In genomic region chr3:146259880-146260589, GRCh38 we compare ENCODE assay signal across 16 cellular contexts. TPM values are rescaled to one million over a fixed set of nuclear protein-coding genes. Genes with fewer than 3 reads are reported as not detected.
DNase-seq lines count a peak whose midpoint lies in the region; ATAC-seq and TF ChIP-seq lines count a peak whose summit lies in the region.
"Had no signal": no experiment of that assay in that cellular context is flagged by ENCODE, and none has a peak within 500 bp of the region (broad histone marks: within the 10 kb centered on the region; RNA-seq: fewer than 3 reads in every experiment).

No MANE protein-coding gene starts in this region.

- RAD21 ChIA-PET in HCT116 (lab: Charles Lee; ENCODE audit: low non-redundant PET in 1 of 2, low total read pairs in 2 of 2, uncharacterized antibody in 2 of 2, unreplicated experiment in 2 of 2): no interaction called here

- H3K27me3 ChIP-seq in HCT116 (ENCODE audit: insufficient read depth, low read length) (no peaks in the 10 kb centered on the region), PC-3 (ENCODE audit: low read length) (no peaks in the 10 kb centered on the region)

- intact Hi-C loops in HCT116 (cut with micrococcal nuclease): no loop called here
- intact Hi-C loops in PC-3 (cut with micrococcal nuclease): loop anchor here (10.0 kb wide), 1 partner anchor 55 kb away; no protein-coding TSS in a partner anchor

- H3K9me2 ChIP-seq in HCT116 (ENCODE audit: insufficient read depth) (no peaks in the 10 kb centered on the region), PC-3 (replicated peaks; ENCODE audit: low read length) (no peaks in the 10 kb centered on the region)

- no peak for TF ChIP-seq RAD21 in HCT116 (IDR thresholded peaks at IDR 0.05; ENCODE audit: low read depth)

- TF ChIP-seq POLR2A in HCT116 (IDR thresholded peaks at IDR 0.05; ENCODE audit: borderline replicate concordance, extremely low read depth, insufficient read depth, insufficient read length): no peak

- H2AFZ ChIP-seq in HCT116 (ENCODE audit: low read depth, low read length, poor library complexity, severe bottlenecking) (peak overlapping the region; percentile 7), PC-3 (ENCODE audit: low read length) (no peak overlapping the region)

- H3K79me2 ChIP-seq in HCT116 (ENCODE audit: insufficient read depth, low read length): no peaks in the 10 kb centered on the region
- no peaks in the 10 kb centered on the region for H3K79me2 ChIP-seq in PC-3 (ENCODE audit: low read length)

- no peaks in the 10 kb centered on the region for H3K36me3 ChIP-seq in HCT116 (ENCODE audit: control insufficient read depth in 1 of 2, insufficient read depth in 2 of 2, low read length in 2 of 2)
- H3K36me3 ChIP-seq in PC-3 (ENCODE audit: low read depth, low read length): no peaks in the 10 kb centered on the region
- H3K36me3 ChIP-seq: HAP-1 had no signal

- H3K4me1 ChIP-seq in HCT116 (ENCODE audit: control insufficient read depth in 1 of 2, insufficient read depth in 2 of 2, low read length in 2 of 2) (no peaks in the 10 kb centered on the region), PC-3 (ENCODE audit: insufficient read depth, low read length) (no peaks in the 10 kb centered on the region)

- in situ Hi-C loops in GM13976 (cut with MboI; ENCODE audit: low sequenced_read_pairs, unreplicated experiment): no loop called here

- TF ChIP-seq CTCF in HCT116 (IDR thresholded peaks at IDR 0.05 in 2 of 3, conservative IDR thresholded peaks at IDR 0.05 in 1 of 3; ENCODE audit: borderline replicate concordance in 1 of 3, insufficient read depth in 1 of 3, low read depth in 2 of 3, low read length in 2 of 3): no peak
- TF ChIP-seq CTCF in PC-3 (conservative IDR thresholded peaks at IDR 0.05; ENCODE audit: low read depth, low read length): no peak
- no peak for TF ChIP-seq CTCF in GM13976 (IDR thresholded peaks at IDR 0.05; ENCODE audit: borderline replicate concordance, control extremely low read depth, extremely low read depth, insufficient read depth, missing control alignments)

- POLR2A ChIA-PET in HCT116 (lab: Charles Lee): no interaction called here
- POLR2A ChIA-PET in PC-3 (lab: Charles Lee; ENCODE audit: unreplicated experiment): no interaction called here

- CTCF ChIA-PET in HCT116 (lab: Charles Lee): no interaction called here
- CTCF ChIA-PET in PC-3 (lab: Charles Lee): no interaction called here

- H3K9me3 ChIP-seq in HCT116 (ENCODE audit: control insufficient read depth in 1 of 2, insufficient read depth in 1 of 2, low read depth in 1 of 2, low read length in 2 of 2): no peaks in the 10 kb centered on the region
- H3K9me3 ChIP-seq in PC-3 (ENCODE audit: low read length): no peaks in the 10 kb centered on the region
- H3K9me3 ChIP-seq: HAP-1 had no signal

- no TSS peak for BruUV-seq in HCT116 (replicated peaks; lab: Mats Ljungman, UMichigan)
- BruUV-seq in PC-3 (replicated peaks; lab: Mats Ljungman, UMichigan): no TSS peak

- no peak for DNase-seq in HCT116 (ENCODE audit: low read depth, low spot score)
- no peak for DNase-seq in PC-3
- no peak for DNase-seq in left lobe of liver (ENCODE audit: low spot score)
- DNase-seq in stimulated activated naive CD4-positive, alpha-beta T cell treated with Interleukin-2 at 50 U/mL for 16 hours (lab: John Stamatoyannopoulos, UW): no peak
- no peak for DNase-seq in GM13976 (ENCODE audit: low spot score)
- DNase-seq: C1 segment of cervical spinal cord; Calu3; CD4-positive, alpha-beta memory T cell; COR-L47; DMS53; DMS79 treated with DMSO at 0.1 percent for 48 hours; GF-D8; GOT3 had no signal

- no peak overlapping the region for H3K9ac ChIP-seq in HCT116 (ENCODE audit: low read length)
- no peak overlapping the region for H3K9ac ChIP-seq in PC-3 (ENCODE audit: low read length)

- H3K4me2 ChIP-seq in HCT116 (ENCODE audit: low read length) (no peak overlapping the region), PC-3 (ENCODE audit: low read length) (no peak overlapping the region)

- ATAC-seq in HCT116 (no peak), PC-3 (peak; percentile 51; the same call in 1 of the 2 replicates), left lobe of liver (peak; percentile 66), HG03280 (IDR thresholded peaks at IDR 0.05; ENCODE audit: unreplicated experiment) (no peak)

- H3K4me3 ChIP-seq in HCT116 (replicated peaks in 1 of 2; ENCODE audit: low read depth in 1 of 2, low read length in 2 of 2) (no peak overlapping the region), PC-3 (ENCODE audit: low read length) (no peak overlapping the region)
- H3K4me3 ChIP-seq: HAP-1 had no signal

- H3F3A ChIP-seq in PC-3 (ENCODE audit: low read length, unreplicated experiment): no peaks in the 10 kb centered on the region

- no peak overlapping the region for H3K27ac ChIP-seq in HCT116 (ENCODE audit: low read depth, low read length)
- no peak overlapping the region for H3K27ac ChIP-seq in PC-3 (ENCODE audit: low read length)

- H4K20me1 ChIP-seq in HCT116 (ENCODE audit: insufficient read depth) (no peaks in the 10 kb centered on the region), PC-3 (ENCODE audit: low read length) (no peaks in the 10 kb centered on the region)

TF ChIP-seq in HCT116, 20 proteins besides CTCF, POLR2A, EP300 and RAD21 (continues in another document):
- no peak for TF ChIP-seq POLR2AphosphoS5 (IDR thresholded peaks at IDR 0.05; ENCODE audit: low read depth, low read length)
- no peak for TF ChIP-seq JUND (IDR thresholded peaks at IDR 0.05)
- TF ChIP-seq EGR1 (IDR thresholded peaks at IDR 0.05; ENCODE audit: low read depth): no peak
- TF ChIP-seq FOSL1 (IDR thresholded peaks at IDR 0.05; ENCODE audit: low read depth): no peak
- no peak for TF ChIP-seq EZH2phosphoT487 (IDR thresholded peaks at IDR 0.05; ENCODE audit: borderline replicate concordance)
- no peak for TF ChIP-seq SIN3A (IDR thresholded peaks at IDR 0.05; ENCODE audit: low read depth)
- TF ChIP-seq, protein P1, sequence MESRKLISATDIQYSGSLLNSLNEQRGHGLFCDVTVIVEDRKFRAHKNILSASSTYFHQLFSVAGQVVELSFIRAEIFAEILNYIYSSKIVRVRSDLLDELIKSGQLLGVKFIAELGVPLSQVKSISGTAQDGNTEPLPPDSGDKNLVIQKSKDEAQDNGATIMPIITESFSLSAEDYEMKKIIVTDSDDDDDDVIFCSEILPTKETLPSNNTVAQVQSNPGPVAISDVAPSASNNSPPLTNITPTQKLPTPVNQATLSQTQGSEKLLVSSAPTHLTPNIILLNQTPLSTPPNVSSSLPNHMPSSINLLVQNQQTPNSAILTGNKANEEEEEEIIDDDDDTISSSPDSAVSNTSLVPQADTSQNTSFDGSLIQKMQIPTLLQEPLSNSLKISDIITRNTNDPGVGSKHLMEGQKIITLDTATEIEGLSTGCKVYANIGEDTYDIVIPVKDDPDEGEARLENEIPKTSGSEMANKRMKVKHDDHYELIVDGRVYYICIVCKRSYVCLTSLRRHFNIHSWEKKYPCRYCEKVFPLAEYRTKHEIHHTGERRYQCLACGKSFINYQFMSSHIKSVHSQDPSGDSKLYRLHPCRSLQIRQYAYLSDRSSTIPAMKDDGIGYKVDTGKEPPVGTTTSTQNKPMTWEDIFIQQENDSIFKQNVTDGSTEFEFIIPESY (IDR thresholded peaks at IDR 0.05; ENCODE audit: extremely low read depth, insufficient replicate concordance, low read length): no peak
- no peak for TF ChIP-seq SP1 (IDR thresholded peaks at IDR 0.05; ENCODE audit: low read depth)
- TF ChIP-seq ELF1 (IDR thresholded peaks at IDR 0.05; ENCODE audit: borderline replicate concordance, low read depth): no peak
- no peak for TF ChIP-seq CBX3 (IDR thresholded peaks at IDR 0.05; ENCODE audit: low read depth)
- TF ChIP-seq, protein P2, sequence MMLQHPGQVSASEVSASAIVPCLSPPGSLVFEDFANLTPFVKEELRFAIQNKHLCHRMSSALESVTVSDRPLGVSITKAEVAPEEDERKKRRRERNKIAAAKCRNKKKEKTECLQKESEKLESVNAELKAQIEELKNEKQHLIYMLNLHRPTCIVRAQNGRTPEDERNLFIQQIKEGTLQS (IDR thresholded peaks at IDR 0.05): no peak
- TF ChIP-seq ZFX (IDR thresholded peaks at IDR 0.05): no peak
- TF ChIP-seq MAX (IDR thresholded peaks at IDR 0.05): no peak
- TF ChIP-seq EZH2 (IDR thresholded peaks at IDR 0.05): no peak
- TF ChIP-seq ZNF274 (IDR thresholded peaks at IDR 0.05; ENCODE audit: low read depth, low read length): no peak
- no peak for TF ChIP-seq TCF7L2 (IDR thresholded peaks at IDR 0.05; ENCODE audit: borderline replicate concordance, extremely low read depth, insufficient read depth, insufficient read length)
- no peak for TF ChIP-seq YY1 (IDR thresholded peaks at IDR 0.05; ENCODE audit: extremely low read depth, insufficient replicate concordance, low read depth, low read length)
- TF ChIP-seq CEBPB (IDR thresholded peaks at IDR 0.05; ENCODE audit: low read depth): no peak

RNA-seq across cellular contexts. Expression of gene PLSCR4, which starts 9.1 kb away (rescaled TPM):
- total RNA-seq in HCT116 (2021; ENCODE audit: unreplicated experiment): 4.1 TPM
- polyA plus RNA-seq in HCT116 (2012): 2.4 and 2.7 TPM in 2 replicates
- total RNA-seq in PC-3 (2014; rRNA removed): 0.69 and 0.84 TPM in 2 replicates
- total RNA-seq in left lobe of liver: 27.6 TPM
- total RNA-seq: CD4-positive, alpha-beta memory T cell; G401 had no signal
- polyA plus RNA-seq: CD4-positive, alpha-beta memory T cell had no signal

Comparison
In these comparisons a context has a peak if more than half of its experiments do, and no peak if none do; other contexts are left out.
1. ATAC-seq: peak in PC-3 (single experiment) and left lobe of liver (single experiment); none in HCT116 (single experiment) and HG03280 (single experiment).